Comparison of ENCODE assay signal across 15 cellular contexts in the genomic region with DNA sequence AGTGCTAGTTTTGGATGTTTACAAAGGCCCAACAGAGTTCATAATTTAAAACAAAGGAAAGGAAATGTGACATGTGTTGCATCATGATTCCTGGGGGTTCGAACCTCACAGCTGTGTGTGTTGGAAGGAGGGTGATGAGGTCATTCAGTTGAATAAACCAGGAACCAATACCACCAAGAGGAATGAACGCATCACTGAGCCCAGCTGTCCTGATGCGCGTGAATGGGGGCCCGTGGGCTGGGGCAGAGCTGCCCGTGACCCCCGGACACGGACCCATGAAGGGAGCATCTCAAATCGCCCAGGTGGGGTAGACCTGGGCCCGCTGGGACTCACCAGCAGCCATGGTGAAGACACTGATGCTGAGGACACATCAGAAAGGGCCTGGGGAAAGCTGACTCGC. TPM values are rescaled to one million over a fixed set of nuclear protein-coding genes. Genes with fewer than 3 reads are reported as not detected.
DNase-seq lines count a peak whose midpoint lies in the region; ATAC-seq and TF ChIP-seq lines count a peak whose summit lies in the region.
"Had no signal": no experiment of that assay in that cellular context is flagged by ENCODE, and none has a peak within 500 bp of the region (broad histone marks: within the 10 kb centered on the region; RNA-seq: fewer than 3 reads in every experiment).

No MANE protein-coding gene starts in this region.

- H3K27me3 ChIP-seq in effector memory CD4-positive, alpha-beta T cell (replicated peaks; ENCODE audit: control insufficient read depth, insufficient read depth, low read length, poor library complexity, severe bottlenecking): no peaks in the 10 kb centered on the region
- no peaks in the 10 kb centered on the region for H3K27me3 ChIP-seq in hepatocyte

- in situ Hi-C loops in KBM-7 (cut with MboI; ENCODE audit: low pct_unique_long_range_greater_than_20kb, low sequenced_read_pairs): no loop called here

- peak; percentile 48 for ATAC-seq in GM21825 (IDR thresholded peaks at IDR 0.05; ENCODE audit: unreplicated experiment)
- ATAC-seq: activated T-helper 17 cell treated with anti-CD3 and anti-CD28 coated beads, Interleukin-2, amount 50 U/mL, for 72 hours; natural killer cell had no signal

- H3K4me3 ChIP-seq in fibroblast of mammary gland (ENCODE audit: control insufficient read depth, low read depth, low read length) (no peak overlapping the region), hepatocyte (no peak overlapping the region)
- H3K4me3 ChIP-seq in effector memory CD4-positive, alpha-beta T cell (ENCODE audit: insufficient read depth, low read depth, low read length, poor library complexity, severe bottlenecking): no peak overlapping the region

- H4K20me1 ChIP-seq in hepatocyte (ENCODE audit: insufficient read depth, poor library complexity, severe bottlenecking): no peaks in the 10 kb centered on the region

- no peaks in the 10 kb centered on the region for H3K79me2 ChIP-seq in hepatocyte

- H3K4me1 ChIP-seq in effector memory CD4-positive, alpha-beta T cell (ENCODE audit: control insufficient read depth, insufficient read depth, low read length, poor library complexity, severe bottlenecking): no peaks in the 10 kb centered on the region
- no peaks in the 10 kb centered on the region for H3K4me1 ChIP-seq in hepatocyte (ENCODE audit: insufficient read depth)

- no peaks in the 10 kb centered on the region for H3K9me3 ChIP-seq in effector memory CD4-positive, alpha-beta T cell (ENCODE audit: control insufficient read depth, low read length)
- no peaks in the 10 kb centered on the region for H3K9me3 ChIP-seq in hepatocyte (ENCODE audit: low read depth)

- TF ChIP-seq CTCF in GM10266 (IDR thresholded peaks at IDR 0.05; ENCODE audit: control insufficient read depth, insufficient read depth, low read depth, missing control alignments) (no peak), fibroblast of mammary gland (conservative IDR thresholded peaks at IDR 0.05; ENCODE audit: control insufficient read depth, insufficient read depth, low read depth, low read length) (no peak), hepatocyte (IDR thresholded peaks at IDR 0.05; ENCODE audit: poor library complexity) (no peak)

- 96% methylated on average over 11 of the region's 11 CpGs for WGBS in hepatocyte (ENCODE audit: low lambda C conversion rate, missing lambda C conversion rate)

- H2AFZ ChIP-seq in hepatocyte: no peak overlapping the region

- H3K4me2 ChIP-seq in hepatocyte: no peak overlapping the region

- no peak overlapping the region for H3K27ac ChIP-seq in substantia nigra (ENCODE audit: low read depth, low read length, poor library complexity, severe bottlenecking)
- no peak overlapping the region for H3K27ac ChIP-seq in effector memory CD4-positive, alpha-beta T cell (ENCODE audit: insufficient read depth, low read length, poor library complexity, severe bottlenecking)
- no peak overlapping the region for H3K27ac ChIP-seq in hepatocyte

- H3K9me2 ChIP-seq in hepatocyte (replicated peaks; ENCODE audit: insufficient read depth): no peaks in the 10 kb centered on the region

- peak; percentile 42 for DNase-seq in GM10266 (ENCODE audit: extremely low spot score)
- peak; percentile 8 for DNase-seq in KBM-7
- DNase-seq in fibroblast of mammary gland (ENCODE audit: low read depth): peak; percentile 40
- DNase-seq in substantia nigra (lab: John Stamatoyannopoulos, UW): no peak
- DNase-seq in effector memory CD4-positive, alpha-beta T cell: no peak
- no peak for DNase-seq in hepatocyte (ENCODE audit: low spot score)
- no peak for DNase-seq in NCI-H2029 treated with DMSO at 0.1 percent for 48 hours (lab: John Stamatoyannopoulos, UW)
- DNase-seq: activated CD4-positive, alpha-beta T cell treated with anti-CD3 and anti-CD28 coated beads for 48 hours; central memory CD4-positive, alpha-beta T cell; EL; kidney glomerular epithelial cell; natural killer cell; NCI-H146 had no signal

- no peaks in the 10 kb centered on the region for H3K36me3 ChIP-seq in effector memory CD4-positive, alpha-beta T cell (ENCODE audit: control insufficient read depth, insufficient read depth, low read length)
- no peaks in the 10 kb centered on the region for H3K36me3 ChIP-seq in hepatocyte (replicated peaks; ENCODE audit: insufficient read depth, low read depth)

RNA-seq across cellular contexts. Expression of a gene that starts 33.0 kb away (rescaled TPM):
- total RNA-seq in hepatocyte: 71.5 and 84.0 TPM in 2 replicates
- polyA plus RNA-seq in hepatocyte: 101 and 104 TPM in 2 replicates

Comparison
In these comparisons a context has a peak if more than half of its experiments do, and no peak if none do; other contexts are left out.
1. DNase-seq: peak in GM10266 (single experiment), KBM-7 (single experiment) and fibroblast of mammary gland (single experiment); none in substantia nigra (0 of 49), effector memory CD4-positive, alpha-beta T cell (0 of 3), hepatocyte (single experiment) and NCI-H2029 treated with DMSO at 0.1 percent for 48 hours (single experiment).